9 cellular contexts compared by ENCODE assay signal in the genomic region with DNA sequence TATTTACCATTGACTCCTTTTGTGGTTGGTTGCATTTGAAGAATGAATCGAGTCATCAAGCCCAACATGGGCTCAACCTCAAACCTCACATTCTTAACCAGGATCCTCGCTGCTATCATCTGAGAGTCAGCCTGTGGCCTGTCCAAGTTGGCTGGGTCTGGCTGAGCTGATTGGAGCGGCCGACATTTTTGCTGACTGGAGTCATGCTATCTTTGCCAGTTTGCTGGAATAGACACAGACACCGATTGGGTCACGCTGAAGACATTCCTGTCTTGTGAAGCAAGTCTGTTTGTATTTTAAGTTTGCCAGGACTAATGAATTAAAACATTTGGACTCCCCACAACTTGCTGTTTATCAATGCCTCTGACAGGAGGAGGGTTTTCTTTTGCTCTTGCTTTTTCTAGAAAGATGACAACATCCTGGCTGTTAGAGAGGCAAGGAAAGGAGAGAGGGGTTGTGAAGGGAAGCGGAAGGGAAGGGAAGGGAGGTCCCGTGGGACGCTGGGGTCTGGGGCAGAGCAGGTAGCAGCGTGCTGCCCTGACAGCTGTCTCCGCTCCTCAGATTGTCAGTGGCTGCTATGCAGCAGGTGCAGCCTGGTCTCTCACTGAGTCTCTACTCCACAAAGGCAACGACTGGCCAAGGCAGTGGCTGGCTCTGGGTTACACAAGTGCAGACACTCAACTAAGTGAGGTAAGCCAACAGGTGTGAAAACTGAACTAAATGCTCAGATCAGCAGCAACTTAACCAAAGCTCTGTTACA. TPM values are rescaled to one million over a fixed set of nuclear protein-coding genes. Genes with fewer than 3 reads are reported as not detected.
DNase-seq lines count a peak whose midpoint lies in the region; ATAC-seq and TF ChIP-seq lines count a peak whose summit lies in the region.
"Had no signal": no experiment of that assay in that cellular context is flagged by ENCODE, and none has a peak within 500 bp of the region (broad histone marks: within the 10 kb centered on the region; RNA-seq: fewer than 3 reads in every experiment).

A gene with protein sequence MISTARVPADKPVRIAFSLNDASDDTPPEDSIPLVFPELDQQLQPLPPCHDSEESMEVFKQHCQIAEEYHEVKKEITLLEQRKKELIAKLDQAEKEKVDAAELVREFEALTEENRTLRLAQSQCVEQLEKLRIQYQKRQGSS (plus strand): TSS at position 411 of the 760 bp plus-strand sequence. CDS start 2,701 bp downstream, outside the sequence.

- H3K36me3 Mint-ChIP-seq in natural killer cell: no peaks in the 10 kb centered on the region
- peaks cover 0 to 35% (median 9%) of the 10 kb centered on the region in 3 donors for H3K36me3 Mint-ChIP-seq in naive thymus-derived CD8-positive, alpha-beta T cell

- no peak within 1 kb of the TSS for H3K27ac Mint-ChIP-seq in natural killer cell
- no peak within 1 kb of the TSS for H3K27ac Mint-ChIP-seq in naive thymus-derived CD8-positive, alpha-beta T cell

- H3K27me3 ChIP-seq in BJ (ENCODE audit: control insufficient read depth, insufficient read depth, low read length): no peaks in the 10 kb centered on the region

- no peak within 1 kb of the TSS for H3K4me3 ChIP-seq in BJ (ENCODE audit: low read depth, low read length)

- H3K4me3 Mint-ChIP-seq in natural killer cell: no peak within 1 kb of the TSS
- H3K4me3 Mint-ChIP-seq in naive thymus-derived CD8-positive, alpha-beta T cell: no peak within 1 kb of the TSS

- no peaks in the 10 kb centered on the region for H3K4me1 Mint-ChIP-seq in natural killer cell
- no peaks in the 10 kb centered on the region for H3K4me1 Mint-ChIP-seq in naive thymus-derived CD8-positive, alpha-beta T cell

- POLR2A ChIA-PET in BJ (lab: Charles Lee): no interaction called here
- POLR2A ChIA-PET in naive thymus-derived CD8-positive, alpha-beta T cell (lab: Charles Lee): no interaction called here

- no peaks in the 10 kb centered on the region for H3K9me3 Mint-ChIP-seq in natural killer cell
- H3K9me3 Mint-ChIP-seq in naive thymus-derived CD8-positive, alpha-beta T cell: peaks cover 0 to 12% (median 2%) of the 10 kb centered on the region in 9 donors

- no peaks in the 10 kb centered on the region for H3K27me3 Mint-ChIP-seq in natural killer cell (ENCODE audit: low read depth in 2 of 2)
- H3K27me3 Mint-ChIP-seq in naive thymus-derived CD8-positive, alpha-beta T cell: no peaks in the 10 kb centered on the region

- no peaks in the 10 kb centered on the region for H3K36me3 ChIP-seq in BJ (ENCODE audit: control insufficient read depth, insufficient read depth, low read length)

- no peak for ATAC-seq in natural killer cell
- no peak for ATAC-seq in naive thymus-derived CD8-positive, alpha-beta T cell
- ATAC-seq: Panc1 had no signal

- intact Hi-C loops in natural killer cell (cut with micrococcal nuclease): no loop called here

- DNase-seq in BJ (ENCODE audit: low read depth): peak; percentile 99
- DNase-seq in M059J (ENCODE audit: low read depth): peak; percentile 100
- peak; percentile 60 for DNase-seq in epidermal melanocyte (ENCODE audit: insufficient read length, low spot score)
- no peak for DNase-seq in natural killer cell
- DNase-seq in NCI-H510A (lab: John Stamatoyannopoulos, UW): no peak
- no peak for DNase-seq in dermis blood vessel endothelial cell
- no peak for DNase-seq in naive thymus-derived CD8-positive, alpha-beta T cell
- DNase-seq in middle frontal gyrus (ENCODE audit: extremely low spot score, low spot score): no peak

- TF ChIP-seq CTCF in BJ (IDR thresholded peaks at IDR 0.05; ENCODE audit: insufficient read depth, low read depth, low read length) (no peak), natural killer cell (IDR thresholded peaks at IDR 0.05) (no peak)

- CTCF ChIA-PET in BJ (lab: Yijun Ruan, JAX): interaction anchor here (1.1 to 1.5 kb wide), 4 partner anchors 12 to 100 kb away, joined by 3 to 4 read pairs (median 3); no protein-coding TSS in a partner anchor

RNA-seq across cellular contexts. Expression of the gene that starts here (rescaled TPM):
- polyA plus RNA-seq in BJ (2011; rRNA removed): 6.1 and 7.3 TPM in 2 replicates
- 3.7 and 9.1 TPM in 2 replicates for polyA minus RNA-seq in BJ (2011; rRNA and poly(A)+ RNA removed)
- total RNA-seq in M059J (2014; rRNA removed; shearing (Covaris generic)): 10.7 and 14.0 TPM in 2 replicates
- total RNA-seq in natural killer cell (10 to 100 TPM in 2 of 3 donors, 1 to 10 TPM in 1; 7.0 to 16.3 (median 11.5) TPM), dermis blood vessel endothelial cell (2.2 and 3.7 TPM in 2 replicates)
- 10 to 100 TPM; 13.1 to 13.5 TPM for total RNA-seq in naive thymus-derived CD8-positive, alpha-beta T cell
- polyA plus RNA-seq in naive thymus-derived CD8-positive, alpha-beta T cell: 1 to 10 TPM; 2.6 to 6.5 (median 5.4) TPM

Comparison
In these comparisons a context has a peak if more than half of its experiments do, and no peak if none do; other contexts are left out.
1. DNase-seq: peak in BJ (single experiment), M059J (single experiment) and epidermal melanocyte (single experiment); none in natural killer cell (single experiment), NCI-H510A (single experiment), dermis blood vessel endothelial cell (single experiment), naive thymus-derived CD8-positive, alpha-beta T cell (0 of 10) and middle frontal gyrus (single experiment).